Comparison of ENCODE assay signal across 10 cellular contexts in genomic region chr7:8387551-8388256, GRCh38. TPM values are rescaled to one million over a fixed set of nuclear protein-coding genes. Genes with fewer than 3 reads are reported as not detected.
A peak's percentile ranks its signal among the peaks of the same experiment; 100 is the strongest.
DNase-seq lines count a peak whose midpoint lies in the region; ATAC-seq and TF ChIP-seq lines count a peak whose summit lies in the region.
"Had no signal": no experiment of that assay in that cellular context is flagged by ENCODE, and none has a peak within 500 bp of the region (broad histone marks: within the 10 kb centered on the region; RNA-seq: fewer than 3 reads in every experiment).

No MANE protein-coding gene starts in this region.

- H3K27me3 ChIP-seq in MG63 (no peaks in the 10 kb centered on the region), gastrocnemius medialis (no peaks in the 10 kb centered on the region)

- H3K4me1 ChIP-seq in gastrocnemius medialis, result no peaks in the 10 kb centered on the region

- H3K4me3 ChIP-seq in MG63 (no peak overlapping the region), gastrocnemius medialis (no peak overlapping the region)

- no peaks in the 10 kb centered on the region for H3K9me3 ChIP-seq in MG63
- no peaks in the 10 kb centered on the region for H3K9me3 ChIP-seq in gastrocnemius medialis

- ATAC-seq in GM18868 (IDR thresholded peaks at IDR 0.05; ENCODE audit: unreplicated experiment) (peak; percentile 61), GM21737 (IDR thresholded peaks at IDR 0.05; ENCODE audit: unreplicated experiment) (peak; percentile 31), HG03354 (IDR thresholded peaks at IDR 0.05; ENCODE audit: poor library complexity, severe bottlenecking, unreplicated experiment) (peak; percentile 53), gastrocnemius medialis (no peak)

- in situ Hi-C loops in KBM-7 (cut with MboI; ENCODE audit: low pct_unique_long_range_greater_than_20kb, low sequenced_read_pairs) (no loop called here), gastrocnemius medialis (cut with MboI; ENCODE audit: low sequenced_read_pairs in 4 of 4) (no loop called here)

- TF ChIP-seq CTCF in gastrocnemius medialis (IDR thresholded peaks at IDR 0.05 in 4 of 5, conservative IDR thresholded peaks at IDR 0.05 in 1 of 5), result no peak

- no peak for TF ChIP-seq POLR2A in gastrocnemius medialis (IDR thresholded peaks at IDR 0.05)

- DNase-seq in midbrain (lab: John Stamatoyannopoulos, UW) (peak; percentile 78), MG63 (no peak), KBM-7 (no peak), gastrocnemius medialis (no peak)
- DNase-seq in central memory CD4-positive, alpha-beta T cell, result no peak
- DNase-seq: H9, NCI-H1105 treated with DMSO at 0.1 percent for 48 hours had no signal

- no peaks in the 10 kb centered on the region for H3K36me3 ChIP-seq in MG63
- no peaks in the 10 kb centered on the region for H3K36me3 ChIP-seq in gastrocnemius medialis

- intact Hi-C loops in gastrocnemius medialis (cut with DNase I; ENCODE audit: low total_unique reads), result no loop called here

- no peak overlapping the region for H3K27ac ChIP-seq in gastrocnemius medialis

RNA-seq across cellular contexts. Expression of gene NXPH1, which starts 45.7 kb away (rescaled TPM):
- not detected in 2 replicates for total RNA-seq in MG63 (2014; rRNA removed; shearing (Covaris generic); ENCODE audit: low replicate concordance)
- not detected for total RNA-seq in gastrocnemius medialis

Comparison
In these comparisons a context has a peak if more than half of its experiments do, and no peak if none do; other contexts are left out.
1. ATAC-seq: peak in GM18868 (single experiment), GM21737 (single experiment) and HG03354 (single experiment); none in gastrocnemius medialis (0 of 2).